Comparison of ENCODE assay signal across 1 cellular context in the genomic region with DNA sequence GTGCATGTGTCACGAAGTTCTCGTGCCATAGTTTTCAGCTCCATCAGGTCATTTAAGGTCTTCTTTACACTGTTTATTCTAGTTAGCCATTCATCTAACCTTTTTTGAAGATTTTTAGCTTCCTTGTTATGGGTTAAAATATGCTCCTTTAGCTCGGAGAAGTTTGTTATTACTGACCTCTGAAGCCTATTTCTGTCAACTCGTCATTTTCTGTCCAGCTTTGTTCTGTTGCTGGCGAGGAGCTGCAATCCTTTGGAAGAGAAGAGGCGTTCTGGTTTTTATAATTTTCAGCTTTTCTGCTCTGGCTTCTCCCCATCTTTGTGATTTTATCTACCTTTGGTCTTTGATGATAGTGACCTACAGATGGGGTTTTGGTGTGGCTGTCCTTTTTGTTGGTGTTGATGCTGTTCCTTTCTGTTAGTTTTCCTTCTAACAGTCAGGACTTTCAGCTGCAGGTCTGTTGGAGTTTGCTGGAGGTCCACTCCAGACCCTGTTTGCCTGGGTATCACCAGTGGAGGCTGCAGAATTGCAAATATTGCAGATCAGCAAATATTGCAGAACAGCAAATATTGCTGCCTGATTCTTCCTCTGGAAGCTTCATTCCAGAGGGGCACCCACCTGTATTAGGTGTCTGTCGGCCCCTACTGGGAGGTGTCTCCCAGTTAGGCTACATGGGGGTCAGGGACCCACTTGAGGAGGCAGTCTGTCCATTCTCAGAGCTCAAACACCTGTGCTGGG.
TF ChIP-seq lines count a peak whose summit lies in the region.

No MANE protein-coding gene starts in this region.

TF ChIP-seq in IMR-90, 13 proteins besides CTCF, POLR2A, EP300 and RAD21:
- TF ChIP-seq MAFK (IDR thresholded peaks at IDR 0.05; ENCODE audit: low read depth, low read length) = peak; percentile 77
